ENCODE assay signal across 1 cellular context in the genomic region with DNA sequence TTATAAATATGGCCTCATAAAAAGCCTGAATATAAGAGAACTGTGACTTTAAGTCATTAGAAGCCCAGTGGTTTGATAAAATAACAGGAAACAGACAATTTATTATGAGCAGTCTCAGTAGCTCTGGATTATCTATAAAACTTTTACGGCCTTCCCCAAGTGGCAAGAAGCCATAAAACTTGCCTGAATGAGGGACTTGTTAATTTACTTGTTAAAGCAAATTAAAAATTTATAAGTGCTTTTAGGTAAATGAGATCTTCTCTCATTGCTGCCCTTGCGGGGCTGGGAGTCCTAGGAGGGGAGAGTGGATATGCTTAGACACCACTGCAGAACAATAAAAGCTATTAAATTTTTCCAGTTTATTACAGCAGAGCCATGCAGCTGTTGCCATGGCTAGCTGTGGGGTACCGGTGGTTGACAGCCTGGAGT.
TF ChIP-seq lines count a peak whose summit lies in the region.

No MANE protein-coding gene starts in this region.

TF ChIP-seq in HEK293, 187 proteins besides CTCF, POLR2A, EP300 and RAD21 (continued from another document and continues in another):
- TF ChIP-seq, protein P1, sequence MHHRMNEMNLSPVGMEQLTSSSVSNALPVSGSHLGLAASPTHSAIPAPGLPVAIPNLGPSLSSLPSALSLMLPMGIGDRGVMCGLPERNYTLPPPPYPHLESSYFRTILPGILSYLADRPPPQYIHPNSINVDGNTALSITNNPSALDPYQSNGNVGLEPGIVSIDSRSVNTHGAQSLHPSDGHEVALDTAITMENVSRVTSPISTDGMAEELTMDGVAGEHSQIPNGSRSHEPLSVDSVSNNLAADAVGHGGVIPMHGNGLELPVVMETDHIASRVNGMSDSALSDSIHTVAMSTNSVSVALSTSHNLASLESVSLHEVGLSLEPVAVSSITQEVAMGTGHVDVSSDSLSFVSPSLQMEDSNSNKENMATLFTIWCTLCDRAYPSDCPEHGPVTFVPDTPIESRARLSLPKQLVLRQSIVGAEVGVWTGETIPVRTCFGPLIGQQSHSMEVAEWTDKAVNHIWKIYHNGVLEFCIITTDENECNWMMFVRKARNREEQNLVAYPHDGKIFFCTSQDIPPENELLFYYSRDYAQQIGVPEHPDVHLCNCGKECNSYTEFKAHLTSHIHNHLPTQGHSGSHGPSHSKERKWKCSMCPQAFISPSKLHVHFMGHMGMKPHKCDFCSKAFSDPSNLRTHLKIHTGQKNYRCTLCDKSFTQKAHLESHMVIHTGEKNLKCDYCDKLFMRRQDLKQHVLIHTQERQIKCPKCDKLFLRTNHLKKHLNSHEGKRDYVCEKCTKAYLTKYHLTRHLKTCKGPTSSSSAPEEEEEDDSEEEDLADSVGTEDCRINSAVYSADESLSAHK (tag by site-specific recombination; IDR thresholded peaks at IDR 0.05): peak; percentile 93
- peak; percentile 98 for TF ChIP-seq ZNF843 (tag by site-specific recombination; IDR thresholded peaks at IDR 0.05)
- TF ChIP-seq ZNF266 (tag by site-specific recombination; IDR thresholded peaks at IDR 0.05; ENCODE audit: low read depth): no peak
- no peak for TF ChIP-seq ZNF175 (tag by site-specific recombination; IDR thresholded peaks at IDR 0.05)
- TF ChIP-seq SP7 (tag by site-specific recombination; IDR thresholded peaks at IDR 0.05): peak; percentile 92
- TF ChIP-seq OSR2 (tag by site-specific recombination; IDR thresholded peaks at IDR 0.05): peak; percentile 99
- TF ChIP-seq ZNF16 (tag by site-specific recombination; IDR thresholded peaks at IDR 0.05; ENCODE audit: low read depth): no peak
- 0 out of 2 replicates have a peak, but pooled peaks have one; percentile 18 for TF ChIP-seq ZBTB1 (tag by site-specific recombination; IDR thresholded peaks at IDR 0.05)
- TF ChIP-seq SP3 (tag by site-specific recombination; IDR thresholded peaks at IDR 0.05): 0 out of 2 replicates have a peak, but pooled peaks have one; percentile 22
- TF ChIP-seq ZNF664 (tag by site-specific recombination; IDR thresholded peaks at IDR 0.05): 0 out of 2 replicates have a peak, but pooled peaks have one; percentile 27
- TF ChIP-seq, protein P2, sequence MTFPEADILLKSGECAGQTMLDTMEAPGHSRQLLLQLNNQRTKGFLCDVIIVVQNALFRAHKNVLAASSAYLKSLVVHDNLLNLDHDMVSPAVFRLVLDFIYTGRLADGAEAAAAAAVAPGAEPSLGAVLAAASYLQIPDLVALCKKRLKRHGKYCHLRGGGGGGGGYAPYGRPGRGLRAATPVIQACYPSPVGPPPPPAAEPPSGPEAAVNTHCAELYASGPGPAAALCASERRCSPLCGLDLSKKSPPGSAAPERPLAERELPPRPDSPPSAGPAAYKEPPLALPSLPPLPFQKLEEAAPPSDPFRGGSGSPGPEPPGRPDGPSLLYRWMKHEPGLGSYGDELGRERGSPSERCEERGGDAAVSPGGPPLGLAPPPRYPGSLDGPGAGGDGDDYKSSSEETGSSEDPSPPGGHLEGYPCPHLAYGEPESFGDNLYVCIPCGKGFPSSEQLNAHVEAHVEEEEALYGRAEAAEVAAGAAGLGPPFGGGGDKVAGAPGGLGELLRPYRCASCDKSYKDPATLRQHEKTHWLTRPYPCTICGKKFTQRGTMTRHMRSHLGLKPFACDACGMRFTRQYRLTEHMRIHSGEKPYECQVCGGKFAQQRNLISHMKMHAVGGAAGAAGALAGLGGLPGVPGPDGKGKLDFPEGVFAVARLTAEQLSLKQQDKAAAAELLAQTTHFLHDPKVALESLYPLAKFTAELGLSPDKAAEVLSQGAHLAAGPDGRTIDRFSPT (tag by site-specific recombination; IDR thresholded peaks at IDR 0.05): peak; percentile 87
- TF ChIP-seq GLIS1 (tag by site-specific recombination; IDR thresholded peaks at IDR 0.05): peak; percentile 82
- TF ChIP-seq, protein P3, sequence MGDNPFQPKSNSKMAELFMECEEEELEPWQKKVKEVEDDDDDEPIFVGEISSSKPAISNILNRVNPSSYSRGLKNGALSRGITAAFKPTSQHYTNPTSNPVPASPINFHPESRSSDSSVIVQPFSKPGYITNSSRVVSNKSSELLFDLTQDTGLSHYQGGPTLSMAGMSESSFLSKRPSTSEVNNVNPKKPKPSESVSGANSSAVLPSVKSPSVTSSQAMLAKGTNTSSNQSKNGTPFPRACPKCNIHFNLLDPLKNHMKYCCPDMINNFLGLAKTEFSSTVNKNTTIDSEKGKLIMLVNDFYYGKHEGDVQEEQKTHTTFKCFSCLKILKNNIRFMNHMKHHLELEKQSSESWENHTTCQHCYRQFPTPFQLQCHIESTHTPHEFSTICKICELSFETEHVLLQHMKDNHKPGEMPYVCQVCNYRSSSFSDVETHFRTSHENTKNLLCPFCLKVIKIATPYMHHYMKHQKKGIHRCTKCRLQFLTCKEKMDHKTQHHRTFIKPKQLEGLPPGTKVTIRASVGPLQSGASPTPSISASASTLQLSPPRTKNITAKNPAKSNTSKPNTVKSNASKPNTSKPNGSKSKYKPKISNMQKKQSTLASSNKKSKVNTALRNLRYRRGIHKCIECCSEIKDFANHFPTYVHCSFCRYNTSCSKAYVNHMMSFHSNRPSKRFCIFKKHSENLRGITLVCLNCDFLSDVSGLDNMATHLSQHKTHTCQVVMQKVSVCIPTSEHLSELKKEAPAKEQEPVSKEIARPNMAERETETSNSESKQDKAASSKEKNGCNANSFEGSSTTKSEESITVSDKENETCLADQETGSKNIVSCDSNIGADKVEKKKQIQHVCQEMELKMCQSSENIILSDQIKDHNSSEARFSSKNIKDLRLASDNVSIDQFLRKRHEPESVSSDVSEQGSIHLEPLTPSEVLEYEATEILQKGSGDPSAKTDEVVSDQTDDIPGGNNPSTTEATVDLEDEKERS (tag by site-specific recombination; IDR thresholded peaks at IDR 0.05): no peak
- peak; percentile 50; the same call in 1 of the 2 replicates for TF ChIP-seq HOXD13 (CRISPR knock-in tag; IDR thresholded peaks at IDR 0.05; ENCODE audit: borderline replicate concordance)
- TF ChIP-seq ZNF114 (tag by site-specific recombination; IDR thresholded peaks at IDR 0.05): no peak
- no peak for TF ChIP-seq ZNF23 (tag by site-specific recombination; IDR thresholded peaks at IDR 0.05; ENCODE audit: borderline replicate concordance)
- TF ChIP-seq, protein P4, sequence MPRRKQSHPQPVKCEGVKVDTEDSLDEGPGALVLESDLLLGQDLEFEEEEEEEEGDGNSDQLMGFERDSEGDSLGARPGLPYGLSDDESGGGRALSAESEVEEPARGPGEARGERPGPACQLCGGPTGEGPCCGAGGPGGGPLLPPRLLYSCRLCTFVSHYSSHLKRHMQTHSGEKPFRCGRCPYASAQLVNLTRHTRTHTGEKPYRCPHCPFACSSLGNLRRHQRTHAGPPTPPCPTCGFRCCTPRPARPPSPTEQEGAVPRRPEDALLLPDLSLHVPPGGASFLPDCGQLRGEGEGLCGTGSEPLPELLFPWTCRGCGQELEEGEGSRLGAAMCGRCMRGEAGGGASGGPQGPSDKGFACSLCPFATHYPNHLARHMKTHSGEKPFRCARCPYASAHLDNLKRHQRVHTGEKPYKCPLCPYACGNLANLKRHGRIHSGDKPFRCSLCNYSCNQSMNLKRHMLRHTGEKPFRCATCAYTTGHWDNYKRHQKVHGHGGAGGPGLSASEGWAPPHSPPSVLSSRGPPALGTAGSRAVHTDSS (tag by site-specific recombination; IDR thresholded peaks at IDR 0.05): peak; percentile 55; the same call in 1 of the 2 replicates
- TF ChIP-seq, protein P5, sequence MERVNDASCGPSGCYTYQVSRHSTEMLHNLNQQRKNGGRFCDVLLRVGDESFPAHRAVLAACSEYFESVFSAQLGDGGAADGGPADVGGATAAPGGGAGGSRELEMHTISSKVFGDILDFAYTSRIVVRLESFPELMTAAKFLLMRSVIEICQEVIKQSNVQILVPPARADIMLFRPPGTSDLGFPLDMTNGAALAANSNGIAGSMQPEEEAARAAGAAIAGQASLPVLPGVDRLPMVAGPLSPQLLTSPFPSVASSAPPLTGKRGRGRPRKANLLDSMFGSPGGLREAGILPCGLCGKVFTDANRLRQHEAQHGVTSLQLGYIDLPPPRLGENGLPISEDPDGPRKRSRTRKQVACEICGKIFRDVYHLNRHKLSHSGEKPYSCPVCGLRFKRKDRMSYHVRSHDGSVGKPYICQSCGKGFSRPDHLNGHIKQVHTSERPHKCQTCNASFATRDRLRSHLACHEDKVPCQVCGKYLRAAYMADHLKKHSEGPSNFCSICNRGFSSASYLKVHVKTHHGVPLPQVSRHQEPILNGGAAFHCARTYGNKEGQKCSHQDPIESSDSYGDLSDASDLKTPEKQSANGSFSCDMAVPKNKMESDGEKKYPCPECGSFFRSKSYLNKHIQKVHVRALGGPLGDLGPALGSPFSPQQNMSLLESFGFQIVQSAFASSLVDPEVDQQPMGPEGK (tag by site-specific recombination; IDR thresholded peaks at IDR 0.05): peak; percentile 51
- TF ChIP-seq, protein P6, sequence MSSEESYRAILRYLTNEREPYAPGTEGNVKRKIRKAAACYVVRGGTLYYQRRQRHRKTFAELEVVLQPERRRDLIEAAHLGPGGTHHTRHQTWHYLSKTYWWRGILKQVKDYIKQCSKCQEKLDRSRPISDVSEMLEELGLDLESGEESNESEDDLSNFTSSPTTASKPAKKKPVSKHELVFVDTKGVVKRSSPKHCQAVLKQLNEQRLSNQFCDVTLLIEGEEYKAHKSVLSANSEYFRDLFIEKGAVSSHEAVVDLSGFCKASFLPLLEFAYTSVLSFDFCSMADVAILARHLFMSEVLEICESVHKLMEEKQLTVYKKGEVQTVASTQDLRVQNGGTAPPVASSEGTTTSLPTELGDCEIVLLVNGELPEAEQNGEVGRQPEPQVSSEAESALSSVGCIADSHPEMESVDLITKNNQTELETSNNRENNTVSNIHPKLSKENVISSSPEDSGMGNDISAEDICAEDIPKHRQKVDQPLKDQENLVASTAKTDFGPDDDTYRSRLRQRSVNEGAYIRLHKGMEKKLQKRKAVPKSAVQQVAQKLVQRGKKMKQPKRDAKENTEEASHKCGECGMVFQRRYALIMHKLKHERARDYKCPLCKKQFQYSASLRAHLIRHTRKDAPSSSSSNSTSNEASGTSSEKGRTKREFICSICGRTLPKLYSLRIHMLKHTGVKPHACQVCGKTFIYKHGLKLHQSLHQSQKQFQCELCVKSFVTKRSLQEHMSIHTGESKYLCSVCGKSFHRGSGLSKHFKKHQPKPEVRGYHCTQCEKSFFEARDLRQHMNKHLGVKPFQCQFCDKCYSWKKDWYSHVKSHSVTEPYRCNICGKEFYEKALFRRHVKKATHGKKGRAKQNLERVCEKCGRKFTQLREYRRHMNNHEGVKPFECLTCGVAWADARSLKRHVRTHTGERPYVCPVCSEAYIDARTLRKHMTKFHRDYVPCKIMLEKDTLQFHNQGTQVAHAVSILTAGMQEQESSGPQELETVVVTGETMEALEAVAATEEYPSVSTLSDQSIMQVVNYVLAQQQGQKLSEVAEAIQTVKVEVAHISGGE (tag by site-specific recombination; conservative IDR thresholded peaks at IDR 0.05; ENCODE audit: low read depth): no peak
- peak; percentile 92 for TF ChIP-seq IKZF3 (tag by site-specific recombination; IDR thresholded peaks at IDR 0.05)
- TF ChIP-seq, protein P7, sequence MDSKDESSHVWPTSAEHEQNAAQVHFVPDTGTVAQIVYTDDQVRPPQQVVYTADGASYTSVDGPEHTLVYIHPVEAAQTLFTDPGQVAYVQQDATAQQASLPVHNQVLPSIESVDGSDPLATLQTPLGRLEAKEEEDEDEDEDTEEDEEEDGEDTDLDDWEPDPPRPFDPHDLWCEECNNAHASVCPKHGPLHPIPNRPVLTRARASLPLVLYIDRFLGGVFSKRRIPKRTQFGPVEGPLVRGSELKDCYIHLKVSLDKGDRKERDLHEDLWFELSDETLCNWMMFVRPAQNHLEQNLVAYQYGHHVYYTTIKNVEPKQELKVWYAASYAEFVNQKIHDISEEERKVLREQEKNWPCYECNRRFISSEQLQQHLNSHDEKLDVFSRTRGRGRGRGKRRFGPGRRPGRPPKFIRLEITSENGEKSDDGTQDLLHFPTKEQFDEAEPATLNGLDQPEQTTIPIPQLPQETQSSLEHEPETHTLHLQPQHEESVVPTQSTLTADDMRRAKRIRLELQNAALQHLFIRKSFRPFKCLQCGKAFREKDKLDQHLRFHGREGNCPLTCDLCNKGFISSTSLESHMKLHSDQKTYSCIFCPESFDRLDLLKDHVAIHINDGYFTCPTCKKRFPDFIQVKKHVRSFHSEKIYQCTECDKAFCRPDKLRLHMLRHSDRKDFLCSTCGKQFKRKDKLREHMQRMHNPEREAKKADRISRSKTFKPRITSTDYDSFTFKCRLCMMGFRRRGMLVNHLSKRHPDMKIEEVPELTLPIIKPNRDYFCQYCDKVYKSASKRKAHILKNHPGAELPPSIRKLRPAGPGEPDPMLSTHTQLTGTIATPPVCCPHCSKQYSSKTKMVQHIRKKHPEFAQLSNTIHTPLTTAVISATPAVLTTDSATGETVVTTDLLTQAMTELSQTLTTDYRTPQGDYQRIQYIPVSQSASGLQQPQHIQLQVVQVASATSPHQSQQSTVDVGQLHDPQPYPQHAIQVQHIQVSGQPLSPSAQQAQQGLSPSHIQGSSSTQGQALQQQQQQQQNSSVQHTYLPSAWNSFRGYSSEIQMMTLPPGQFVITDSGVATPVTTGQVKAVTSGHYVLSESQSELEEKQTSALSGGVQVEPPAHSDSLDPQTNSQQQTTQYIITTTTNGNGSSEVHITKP (tag by site-specific recombination; IDR thresholded peaks at IDR 0.05): no peak
- no peak for TF ChIP-seq ZNF140 (tag by site-specific recombination; IDR thresholded peaks at IDR 0.05)
- TF ChIP-seq, protein P8, sequence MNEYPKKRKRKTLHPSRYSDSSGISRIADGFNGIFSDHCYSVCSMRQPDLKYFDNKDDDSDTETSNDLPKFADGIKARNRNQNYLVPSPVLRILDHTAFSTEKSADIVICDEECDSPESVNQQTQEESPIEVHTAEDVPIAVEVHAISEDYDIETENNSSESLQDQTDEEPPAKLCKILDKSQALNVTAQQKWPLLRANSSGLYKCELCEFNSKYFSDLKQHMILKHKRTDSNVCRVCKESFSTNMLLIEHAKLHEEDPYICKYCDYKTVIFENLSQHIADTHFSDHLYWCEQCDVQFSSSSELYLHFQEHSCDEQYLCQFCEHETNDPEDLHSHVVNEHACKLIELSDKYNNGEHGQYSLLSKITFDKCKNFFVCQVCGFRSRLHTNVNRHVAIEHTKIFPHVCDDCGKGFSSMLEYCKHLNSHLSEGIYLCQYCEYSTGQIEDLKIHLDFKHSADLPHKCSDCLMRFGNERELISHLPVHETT (tag by site-specific recombination; IDR thresholded peaks at IDR 0.05): peak; percentile 65
- TF ChIP-seq, protein P9, sequence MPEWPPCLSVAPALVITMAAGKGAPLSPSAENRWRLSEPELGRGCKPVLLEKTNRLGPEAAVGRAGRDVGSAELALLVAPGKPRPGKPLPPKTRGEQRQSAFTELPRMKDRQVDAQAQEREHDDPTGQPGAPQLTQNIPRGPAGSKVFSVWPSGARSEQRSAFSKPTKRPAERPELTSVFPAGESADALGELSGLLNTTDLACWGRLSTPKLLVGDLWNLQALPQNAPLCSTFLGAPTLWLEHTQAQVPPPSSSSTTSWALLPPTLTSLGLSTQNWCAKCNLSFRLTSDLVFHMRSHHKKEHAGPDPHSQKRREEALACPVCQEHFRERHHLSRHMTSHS (tag by site-specific recombination; IDR thresholded peaks at IDR 0.05): peak; percentile 70; the same call in 1 of the 2 replicates
- peak; percentile 67; the same call in 1 of the 2 replicates for TF ChIP-seq MZF1 (tag by site-specific recombination; IDR thresholded peaks at IDR 0.05; ENCODE audit: borderline replicate concordance)
- TF ChIP-seq ZNF174 (tag by site-specific recombination; IDR thresholded peaks at IDR 0.05): no peak
- peak; percentile 87; the same call in 1 of the 2 replicates for TF ChIP-seq ZEB2 (tag by site-specific recombination; IDR thresholded peaks at IDR 0.05)
- TF ChIP-seq, protein P10, sequence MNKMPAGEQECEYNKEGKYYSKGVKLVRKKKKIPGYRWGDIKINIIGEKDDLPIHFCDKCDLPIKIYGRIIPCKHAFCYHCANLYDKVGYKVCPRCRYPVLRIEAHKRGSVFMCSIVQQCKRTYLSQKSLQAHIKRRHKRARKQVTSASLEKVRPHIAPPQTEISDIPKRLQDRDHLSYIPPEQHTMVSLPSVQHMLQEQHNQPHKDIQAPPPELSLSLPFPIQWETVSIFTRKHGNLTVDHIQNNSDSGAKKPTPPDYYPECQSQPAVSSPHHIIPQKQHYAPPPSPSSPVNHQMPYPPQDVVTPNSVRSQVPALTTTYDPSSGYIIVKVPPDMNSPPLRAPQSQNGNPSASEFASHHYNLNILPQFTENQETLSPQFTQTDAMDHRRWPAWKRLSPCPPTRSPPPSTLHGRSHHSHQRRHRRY (tag by site-specific recombination; IDR thresholded peaks at IDR 0.05): no peak
